9 cellular contexts compared by ENCODE assay signal in genomic region chr2:144460981-144461766, GRCh38. TPM values are rescaled to one million over a fixed set of nuclear protein-coding genes. Genes with fewer than 3 reads are reported as not detected.
A peak's percentile ranks its signal among the peaks of the same experiment; 100 is the strongest.
DNase-seq lines count a peak whose midpoint lies in the region; ATAC-seq and TF ChIP-seq lines count a peak whose summit lies in the region.
"Had no signal": no experiment of that assay in that cellular context is flagged by ENCODE, and none has a peak within 500 bp of the region (broad histone marks: within the 10 kb centered on the region; RNA-seq: fewer than 3 reads in every experiment).

No MANE protein-coding gene starts in this region.

- no peaks in the 10 kb centered on the region for H3K9me3 ChIP-seq in spleen

- no peak overlapping the region for H3K4me3 Mint-ChIP-seq in activated CD4-positive, alpha-beta T cell treated with anti-CD3 and anti-CD28 coated beads for 36 hours
- H3K4me3 Mint-ChIP-seq in T-cell: no peak overlapping the region
- H3K4me3 Mint-ChIP-seq: naive thymus-derived CD8-positive, alpha-beta T cell had no signal

- in situ Hi-C loops in brain microvascular endothelial cell (cut with HindIII; ENCODE audit: low pct_ligation_motif_present, low sequenced_read_pairs): no loop called here

- TF ChIP-seq CTCF in brain microvascular endothelial cell (IDR thresholded peaks at IDR 0.05; ENCODE audit: low read depth, low read length, missing control alignments) (peak; percentile 46), spleen (IDR thresholded peaks at IDR 0.05 in 8 of 11, conservative IDR thresholded peaks at IDR 0.05 in 3 of 11) (no peak), RWPE1 (conservative IDR thresholded peaks at IDR 0.05; ENCODE audit: low read depth) (no peak)

- CTCF ChIA-PET in HEK293T (lab: Yijun Ruan, JAX) (interaction anchor here (1.0 to 1.3 kb wide), 2 partner anchors 10 to 12 kb away, joined by 3 to 4 read pairs; no protein-coding TSS in a partner anchor), T-cell (lab: Charles Lee) (no interaction called here), RWPE1 (lab: Yijun Ruan, JAX) (no interaction called here)
- CTCF ChIA-PET in activated CD4-positive, alpha-beta T cell treated with anti-CD3 and anti-CD28 coated beads for 36 hours (lab: Charles Lee): interaction anchor here (0.7 kb wide), 1 partner anchor 118 kb away, joined by 3 read pairs; no protein-coding TSS in a partner anchor

- H3K27ac ChIP-seq in brain microvascular endothelial cell: peak overlapping the region; percentile 89
- peak overlapping the region in 7 of 8 donors; percentile 56 to 84 (median 68) for H3K27ac ChIP-seq in spleen
- no peak overlapping the region for H3K27ac ChIP-seq in RWPE1

- DNase-seq in HEK293T (ENCODE audit: extremely low spot score): peak; percentile 76
- peak; percentile 96 for DNase-seq in brain microvascular endothelial cell
- peak; percentile 86 for DNase-seq in iris pigment epithelial cell (ENCODE audit: low read depth)
- DNase-seq in spleen: no peak
- no peak for DNase-seq in T1000 (lab: John Stamatoyannopoulos, UW)
- DNase-seq in activated CD4-positive, alpha-beta T cell treated with anti-CD3 and anti-CD28 coated beads for 36 hours: no peak
- DNase-seq in T-cell: no peak
- no peak for DNase-seq in RWPE1 (ENCODE audit: low spot score)
- DNase-seq: naive thymus-derived CD8-positive, alpha-beta T cell had no signal

- H3K4me1 Mint-ChIP-seq in activated CD4-positive, alpha-beta T cell treated with anti-CD3 and anti-CD28 coated beads for 36 hours: peaks cover 17% of the 10 kb centered on the region
- H3K4me1 Mint-ChIP-seq in T-cell: peaks cover 0 to 38% (median 16%) of the 10 kb centered on the region in 3 donors

- H3K27ac Mint-ChIP-seq in activated CD4-positive, alpha-beta T cell treated with anti-CD3 and anti-CD28 coated beads for 36 hours: no peak overlapping the region
- no peak overlapping the region for H3K27ac Mint-ChIP-seq in T-cell

- H3K4me1 ChIP-seq in spleen: peaks cover 66 to 95% (median 75%) of the 10 kb centered on the region in 6 donors

- H3K9me3 Mint-ChIP-seq in activated CD4-positive, alpha-beta T cell treated with anti-CD3 and anti-CD28 coated beads for 36 hours (ENCODE audit: low read depth): no peaks in the 10 kb centered on the region
- no peaks in the 10 kb centered on the region for H3K9me3 Mint-ChIP-seq in T-cell
- H3K9me3 Mint-ChIP-seq: naive thymus-derived CD8-positive, alpha-beta T cell had no signal

- 61 to 73% (median 71%) methylated on average over 14 of the region's 14 CpGs for WGBS in spleen, 5 donors

- no peak for ATAC-seq in activated CD4-positive, alpha-beta T cell treated with anti-CD3 and anti-CD28 coated beads for 36 hours
- ATAC-seq in T-cell (replicated peaks in 1 of 4): no peak
- ATAC-seq: naive thymus-derived CD8-positive, alpha-beta T cell had no signal

- intact Hi-C loops in spleen (cut with DNase I; ENCODE audit: low total_unique reads): loop anchor here (10.0 kb wide), 1 partner anchor 54 kb away; no protein-coding TSS in a partner anchor
- intact Hi-C loops in activated CD4-positive, alpha-beta T cell treated with anti-CD3 and anti-CD28 coated beads for 36 hours (cut with DNase I, micrococcal nuclease): no loop called here

- H3K36me3 ChIP-seq in brain microvascular endothelial cell (replicated peaks) (peaks cover 3% of the 10 kb centered on the region), spleen (peaks cover 0 to 25% (median 0%) of the 10 kb centered on the region in 6 donors)

- no peak for TF ChIP-seq POLR2A in spleen (IDR thresholded peaks at IDR 0.05)

- H3K27me3 Mint-ChIP-seq in activated CD4-positive, alpha-beta T cell treated with anti-CD3 and anti-CD28 coated beads for 36 hours: peaks cover 2% of the 10 kb centered on the region
- peaks cover 0 to 3% of the 10 kb centered on the region in 2 donors for H3K27me3 Mint-ChIP-seq in T-cell

- POLR2A ChIA-PET in HEK293T (lab: Yijun Ruan, JAX): no interaction called here
- POLR2A ChIA-PET in activated CD4-positive, alpha-beta T cell treated with anti-CD3 and anti-CD28 coated beads for 36 hours (lab: Charles Lee): no interaction called here
- POLR2A ChIA-PET in T-cell (lab: Charles Lee): interaction anchor here (0.6 to 1.8 kb wide), 4 partner anchors 8 to 49 kb away, joined by 3 to 8 read pairs (median 4); no protein-coding TSS in a partner anchor
- POLR2A ChIA-PET in RWPE1 (lab: Yijun Ruan, JAX; ENCODE audit: low non-redundant PET): no interaction called here

- H3K4me3 ChIP-seq in brain microvascular endothelial cell (ENCODE audit: low read depth, low read length) (no peak overlapping the region), spleen (peak overlapping the region in 1 of 8 donors; percentile 13)

- H3K36me3 Mint-ChIP-seq in activated CD4-positive, alpha-beta T cell treated with anti-CD3 and anti-CD28 coated beads for 36 hours (ENCODE audit: low read depth): no peaks in the 10 kb centered on the region
- H3K36me3 Mint-ChIP-seq in T-cell: no peaks in the 10 kb centered on the region
- H3K36me3 Mint-ChIP-seq: naive thymus-derived CD8-positive, alpha-beta T cell had no signal

- H3K27me3 ChIP-seq in brain microvascular endothelial cell (replicated peaks): no peaks in the 10 kb centered on the region
- no peaks in the 10 kb centered on the region for H3K27me3 ChIP-seq in spleen (replicated peaks in 1 of 7)

TF ChIP-seq in HEK293T, 16 proteins besides CTCF, POLR2A, EP300 and RAD21:
- TF ChIP-seq FOXM1 (IDR thresholded peaks at IDR 0.05; ENCODE audit: borderline replicate concordance) (0 out of 2 replicates have a peak, but pooled peaks have one; percentile 66), FOXK2 (IDR thresholded peaks at IDR 0.05) (no peak), BHLHE40 (IDR thresholded peaks at IDR 0.05; ENCODE audit: borderline replicate concordance) (no peak), FOXA1 (IDR thresholded peaks at IDR 0.05) (no peak), CTBP1 (IDR thresholded peaks at IDR 0.05; ENCODE audit: borderline replicate concordance) (peak; percentile 91), TARDBP (IDR thresholded peaks at IDR 0.05) (no peak), ZNF384 (IDR thresholded peaks at IDR 0.05) (peak; percentile 78), L3MBTL2 (conservative IDR thresholded peaks at IDR 0.05) (no peak), SP1 (IDR thresholded peaks at IDR 0.05) (no peak), PKNOX1 (IDR thresholded peaks at IDR 0.05) (peak; percentile 58), ELF4 (IDR thresholded peaks at IDR 0.05) (no peak), ARNT (IDR thresholded peaks at IDR 0.05) (peak; percentile 82), LEF1 (IDR thresholded peaks at IDR 0.05; ENCODE audit: borderline replicate concordance) (no peak), HDGF (IDR thresholded peaks at IDR 0.05; ENCODE audit: borderline replicate concordance) (no peak), NFRKB (IDR thresholded peaks at IDR 0.05) (no peak), SUZ12 (IDR thresholded peaks at IDR 0.05) (no peak)
TF ChIP-seq in HEK293T: peak in this region for 5.

RNA-seq across cellular contexts. Expression of gene ZEB2, which starts 58.7 kb away (rescaled TPM):
- total RNA-seq in spleen: 100 to 1,000 TPM; 217 to 362 (median 262) TPM
- polyA plus RNA-seq in spleen: 10 to 100 TPM; 25.5 to 36.8 (median 28.5) TPM
- 1 to 10 TPM; 7.0 to 7.5 TPM for total RNA-seq in activated CD4-positive, alpha-beta T cell treated with anti-CD3 and anti-CD28 coated beads for 36 hours
- total RNA-seq in T-cell: 100 to 1,000 TPM in 1 of 5 donors, 10 to 100 TPM in 3, 1 to 10 TPM in 1; 8.9 to 106 (median 23.7) TPM

Comparison
In these comparisons a context has a peak if more than half of its experiments do, and no peak if none do; other contexts are left out.
1. DNase-seq: peak in HEK293T (single experiment), brain microvascular endothelial cell (single experiment) and iris pigment epithelial cell (single experiment); none in spleen (single experiment), T1000 (single experiment), activated CD4-positive, alpha-beta T cell treated with anti-CD3 and anti-CD28 coated beads for 36 hours (single experiment), T-cell (0 of 34) and RWPE1 (single experiment).
2. CTCF ChIA-PET loops: an anchor here in HEK293T (1.0 to 1.3 kb wide) and activated CD4-positive, alpha-beta T cell treated with anti-CD3 and anti-CD28 coated beads for 36 hours (0.7 kb wide); none called in T-cell and RWPE1.
3. POLR2A ChIA-PET loops: an anchor here in T-cell (0.6 to 1.8 kb wide); none called in HEK293T, activated CD4-positive, alpha-beta T cell treated with anti-CD3 and anti-CD28 coated beads for 36 hours and RWPE1.